26 cellular contexts compared by ENCODE assay signal in the genomic region with DNA sequence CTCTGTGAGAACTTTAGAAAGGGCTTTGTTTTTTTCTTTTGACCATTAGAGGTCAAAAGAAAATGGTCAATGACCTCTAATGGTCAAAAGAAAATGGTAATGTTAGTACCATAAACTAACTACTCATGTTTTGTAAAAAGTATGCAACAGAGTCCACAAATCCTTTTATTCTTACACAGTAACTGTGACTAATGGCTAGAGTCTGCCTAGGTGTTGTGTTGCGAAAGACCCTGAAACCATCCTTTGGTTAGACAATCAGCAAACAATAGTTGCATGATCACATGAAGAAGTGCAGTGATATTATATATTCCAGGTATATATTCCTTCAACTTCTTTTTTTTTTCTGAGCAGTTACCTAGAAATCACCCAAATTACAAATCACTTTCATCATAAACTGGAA. TPM values are rescaled to one million over a fixed set of nuclear protein-coding genes. Genes with fewer than 3 reads are reported as not detected.
DNase-seq lines count a peak whose midpoint lies in the region; ATAC-seq, FAIRE-seq and TF ChIP-seq lines count a peak whose summit lies in the region.
"Had no signal": no experiment of that assay in that cellular context is flagged by ENCODE, and none has a peak within 500 bp of the region (broad histone marks: within the 10 kb centered on the region; RNA-seq: fewer than 3 reads in every experiment).

No MANE protein-coding gene starts in this region.

- DNase-seq in EL (peak; percentile 9), LHCN-M2 (ENCODE audit: low read depth) (peak; percentile 26), bronchial epithelial cell (ENCODE audit: low read depth) (peak; percentile 85), foreskin keratinocyte (peak; percentile 42 to 60), NCI-H345 treated with DMSO at 0.1 percent for 48 hours (lab: John Stamatoyannopoulos, UW; ENCODE audit: unreplicated experiment) (no peak), uterus (no peak), CD14-positive monocyte (ENCODE audit: low spot score) (no peak), mucosa of gallbladder (ENCODE audit: low spot score) (no peak)
- DNase-seq: activated CD4-positive, alpha-beta T cell treated with anti-CD3 and anti-CD28 coated beads, Interleukin-2, amount 50 U/mL, for 1 hour; activated effector memory CD4-positive, alpha-beta T cell treated with anti-CD3 and anti-CD28 coated beads, Interleukin-2, amount 50 U/mL, for 16 hours; activated T-cell treated with anti-CD3 and anti-CD28 coated beads, Interleukin-2, amount 50 U/mL, for 1 hour; dermis blood vessel endothelial cell; DMS153; endodermal cell; esophagus squamous epithelium; H9; NCI-H2171; NCI-H510A treated with DMSO at 0.1 percent for 48 hours; stimulated activated CD4-positive, alpha-beta T cell treated with anti-CD3 and anti-CD28 coated beads, Interleukin-4, amount 100 ng/mL, for 4 hours; T-cell had no signal

- H3K4me3 Mint-ChIP-seq in CD14-positive monocyte, result no peak overlapping the region
- H3K4me3 Mint-ChIP-seq: endodermal cell, H9, T-cell, WTC11 had no signal

- ATAC-seq in foreskin keratinocyte, result peak; percentile 37
- ATAC-seq: sciatic nerve, T-cell, WTC11 had no signal

- TF ChIP-seq POLR2A in uterus (IDR thresholded peaks at IDR 0.05), result no peak

- peaks cover 0 to 4% (median 0%) of the 10 kb centered on the region in 7 donors for H3K9me3 Mint-ChIP-seq in CD14-positive monocyte
- H3K9me3 Mint-ChIP-seq: endodermal cell, H9 had no signal

- H3K4me1 ChIP-seq in foreskin keratinocyte, result no peaks in the 10 kb centered on the region
- no peaks in the 10 kb centered on the region for H3K4me1 ChIP-seq in uterus
- H3K4me1 ChIP-seq: esophagus squamous epithelium, SJSA1, tibial nerve had no signal

- intact Hi-C loops in uterus (cut with DNase I; ENCODE audit: low total_unique reads), result no loop called here
- intact Hi-C loops in CD14-positive monocyte (cut with micrococcal nuclease), result no loop called here

- no peaks in the 10 kb centered on the region for H3K36me3 Mint-ChIP-seq in CD14-positive monocyte
- H3K36me3 Mint-ChIP-seq: T-cell, WTC11 had no signal

- H3K4me3 ChIP-seq in bronchial epithelial cell (ENCODE audit: low read depth, low read length), result no peak overlapping the region
- no peak overlapping the region for H3K4me3 ChIP-seq in uterus
- H3K4me3 ChIP-seq: esophagus squamous epithelium, SJSA1, tibial nerve had no signal

- no peaks in the 10 kb centered on the region for H3K27me3 Mint-ChIP-seq in CD14-positive monocyte (ENCODE audit: low read depth in 3 of 3)
- H3K27me3 Mint-ChIP-seq: T-cell had no signal

- H3K27me3 ChIP-seq in bronchial epithelial cell (ENCODE audit: control insufficient read depth, insufficient read depth, low read length), result no peaks in the 10 kb centered on the region
- H3K27me3 ChIP-seq in foreskin keratinocyte, result no peaks in the 10 kb centered on the region
- no peaks in the 10 kb centered on the region for H3K27me3 ChIP-seq in uterus
- H3K27me3 ChIP-seq: esophagus squamous epithelium, SJSA1, tibial nerve had no signal

- H3K9me3 ChIP-seq in uterus, result no peaks in the 10 kb centered on the region
- H3K9me3 ChIP-seq: esophagus squamous epithelium, SJSA1, tibial nerve had no signal

- H3K36me3 ChIP-seq in bronchial epithelial cell (ENCODE audit: control insufficient read depth, insufficient read depth, low read length) (no peaks in the 10 kb centered on the region), uterus (no peaks in the 10 kb centered on the region)
- H3K36me3 ChIP-seq: esophagus squamous epithelium, SJSA1, tibial nerve had no signal

- no peaks in the 10 kb centered on the region for H3K4me1 Mint-ChIP-seq in CD14-positive monocyte
- H3K4me1 Mint-ChIP-seq: endodermal cell, H9, T-cell, WTC11 had no signal

- FAIRE-seq in bronchial epithelial cell (lab: Jason Lieb, UNC), result no peak
- FAIRE-seq: GM12892, islet of Langerhans had no signal

- no peak overlapping the region for H3K27ac Mint-ChIP-seq in CD14-positive monocyte
- H3K27ac Mint-ChIP-seq: endodermal cell, H9, T-cell, WTC11 had no signal

- TF ChIP-seq CTCF in bronchial epithelial cell (IDR thresholded peaks at IDR 0.05; ENCODE audit: insufficient read depth, low read length, severe bottlenecking) (no peak), foreskin keratinocyte (conservative IDR thresholded peaks at IDR 0.05) (no peak), uterus (IDR thresholded peaks at IDR 0.05) (no peak), CD14-positive monocyte (IDR thresholded peaks at IDR 0.05) (no peak)

- H3K27ac ChIP-seq in foreskin keratinocyte, result no peak overlapping the region
- no peak overlapping the region for H3K27ac ChIP-seq in uterus
- H3K27ac ChIP-seq: esophagus squamous epithelium, SJSA1, tibial nerve had no signal

RNA-seq across cellular contexts. Expression of a gene that starts 40.9 kb away (rescaled TPM):
- 6.5 and 8.8 TPM in 2 replicates for total RNA-seq in LHCN-M2 (2014; rRNA removed)
- polyA plus RNA-seq in LHCN-M2 (2012), result 15.5 TPM
- total RNA-seq in bronchial epithelial cell, result 0.13 and 0.26 TPM in 2 replicates
- total RNA-seq in foreskin keratinocyte, result 0.51 and 0.53 TPM in 2 replicates
- 0.41 and 0.43 TPM in 2 replicates for polyA plus RNA-seq in foreskin keratinocyte
- 10 to 100 TPM in 3 of 4 donors, 1 to 10 TPM in 1; 6.7 to 42.9 (median 33.3) TPM for total RNA-seq in uterus
- polyA plus RNA-seq in CD14-positive monocyte, result under 1 TPM; 0.03 to 0.13 TPM
- 26.9 TPM for total RNA-seq in mucosa of gallbladder

Comparison
In these comparisons a context has a peak if more than half of its experiments do, and no peak if none do; other contexts are left out.
1. DNase-seq: peak in EL (single experiment), LHCN-M2 (single experiment), bronchial epithelial cell (single experiment) and foreskin keratinocyte (2 of 2); none in NCI-H345 treated with DMSO at 0.1 percent for 48 hours (single experiment), uterus (0 of 2), CD14-positive monocyte (single experiment) and mucosa of gallbladder (single experiment).